ENCODE assay signal across 27 cellular contexts in genomic region chr21:41685511-41686149, GRCh38.
DNase-seq lines count a peak whose midpoint lies in the region; ATAC-seq and TF ChIP-seq lines count a peak whose summit lies in the region.
"Had no signal": no experiment of that assay in that cellular context is flagged by ENCODE, and none has a peak within 500 bp of the region (broad histone marks: within the 10 kb centered on the region; RNA-seq: fewer than 3 reads in every experiment).

No MANE protein-coding gene starts in this region.

- DNase-seq in H7 (peak; percentile 29), body of pancreas (no peak), mesendoderm (no peak), stomach (no peak), NCI-H1105 (lab: John Stamatoyannopoulos, UW) (no peak)
- no peak for DNase-seq in stimulated activated CD4-positive, alpha-beta T cell treated with anti-CD3 and anti-CD28 coated beads, Interleukin-12 subunit alpha, Interleukin-12 subunit beta, amount 100 ng/mL, for 4 hours
- DNase-seq: ACHN; activated CD4-positive, alpha-beta memory T cell treated with anti-CD3 and anti-CD28 coated beads for 36 hours; activated CD4-positive, CD25-positive, alpha-beta regulatory T cell treated with anti-CD3 and anti-CD28 coated beads, Interleukin-2, amount 50 U/mL, for 72 hours; activated naive CD4-positive, alpha-beta T cell treated with anti-CD3 and anti-CD28 coated beads for 36 hours; BE2C; brain microvascular endothelial cell; CD8-positive, alpha-beta memory T cell; dorsolateral prefrontal cortex; lower lobe of right lung; NCI-H1092 treated with DMSO at 0.1 percent for 48 hours; NCI-H187; ovary; Right ventricle myocardium superior; small intestine; stimulated activated CD4-positive, alpha-beta T cell treated with anti-CD3 and anti-CD28 coated beads, Interleukin-2, amount 100 ng/mL, for 24 hours had no signal

- no peak overlapping the region for H3K4me3 ChIP-seq in H7 (ENCODE audit: insufficient read depth, low read depth, low read length)
- H3K4me3 ChIP-seq in body of pancreas: no peak overlapping the region
- no peak overlapping the region for H3K4me3 ChIP-seq in mesendoderm (ENCODE audit: low read length)
- no peak overlapping the region for H3K4me3 ChIP-seq in stomach
- H3K4me3 ChIP-seq: dorsolateral prefrontal cortex, hepatocyte, K562, lower lobe of right lung, mucosa of descending colon, ovary had no signal

- peak overlapping the region; percentile 70 for H2AK5ac ChIP-seq in mesendoderm (ENCODE audit: low read length)

- TF ChIP-seq POLR2A in body of pancreas (IDR thresholded peaks at IDR 0.05): no peak
- TF ChIP-seq POLR2A in stomach (IDR thresholded peaks at IDR 0.05): no peak

- H3K27ac ChIP-seq in body of pancreas (peak overlapping the region; percentile 68 to 89 (median 76)), mesendoderm (ENCODE audit: low read depth, low read length) (no peak overlapping the region), stomach (peak overlapping the region; percentile 27 to 97 (median 66))
- H3K27ac ChIP-seq: brain microvascular endothelial cell, dorsolateral prefrontal cortex had no signal

- H3K18ac ChIP-seq in mesendoderm (ENCODE audit: low read length): no peak overlapping the region

- no peak overlapping the region for H3K4me2 ChIP-seq in mesendoderm (ENCODE audit: low read length)

- H2BK5ac ChIP-seq in mesendoderm (ENCODE audit: low read length): no peak overlapping the region

- H2BK15ac ChIP-seq in mesendoderm (replicated peaks; ENCODE audit: low read depth): no peak overlapping the region

- no peak overlapping the region for H4K5ac ChIP-seq in mesendoderm (ENCODE audit: low read length)

- ATAC-seq in body of pancreas: no peak
- no peak for ATAC-seq in GM21447 (IDR thresholded peaks at IDR 0.05; ENCODE audit: unreplicated experiment)
- no peak for ATAC-seq in HG03159 (IDR thresholded peaks at IDR 0.05; ENCODE audit: unreplicated experiment)
- ATAC-seq: HCT116, K562, lower lobe of right lung, mucosa of descending colon had no signal

- no peak overlapping the region for H3K56ac ChIP-seq in mesendoderm (ENCODE audit: low read length)

- H3K23ac ChIP-seq in mesendoderm (ENCODE audit: low read length): peak overlapping the region; percentile 30

- H4K8ac ChIP-seq in mesendoderm (ENCODE audit: low read depth, low read length): no peak overlapping the region

- H3K27me3 ChIP-seq in H7 (ENCODE audit: control insufficient read depth, insufficient read depth, low read length) (no peaks in the 10 kb centered on the region), body of pancreas (no peaks in the 10 kb centered on the region), mesendoderm (ENCODE audit: insufficient read depth, low read length, poor library complexity) (no peaks in the 10 kb centered on the region), stomach (peaks cover 0 to 10% (median 0%) of the 10 kb centered on the region in 3 donors)
- H3K27me3 ChIP-seq: BE2C, brain microvascular endothelial cell, hepatocyte, ovary had no signal

- H3K4me1 ChIP-seq in body of pancreas (peaks cover 51% of the 10 kb centered on the region), mesendoderm (ENCODE audit: control insufficient read depth, low read depth, low read length) (peaks cover 3% of the 10 kb centered on the region), stomach (peaks cover 11 to 48% (median 26%) of the 10 kb centered on the region in 4 donors)
- H3K4me1 ChIP-seq: BE2C had no signal

- H3K36me3 ChIP-seq in H7 (replicated peaks; ENCODE audit: control insufficient read depth, insufficient read depth, low read length): no peaks in the 10 kb centered on the region
- H3K36me3 ChIP-seq in body of pancreas (replicated peaks in 1 of 2; ENCODE audit: insufficient read depth in 1 of 2, low read depth in 2 of 2): no peaks in the 10 kb centered on the region
- no peaks in the 10 kb centered on the region for H3K36me3 ChIP-seq in mesendoderm (ENCODE audit: control insufficient read depth, insufficient read depth, low read length)
- H3K36me3 ChIP-seq in stomach: no peaks in the 10 kb centered on the region
- H3K36me3 ChIP-seq: BE2C, brain microvascular endothelial cell, lower lobe of right lung, ovary had no signal

- H3K9ac ChIP-seq in mesendoderm (ENCODE audit: low read length): no peak overlapping the region

- TF ChIP-seq EP300 in stomach (IDR thresholded peaks at IDR 0.05): no peak

- H3K9me3 ChIP-seq in body of pancreas (no peaks in the 10 kb centered on the region), stomach (no peaks in the 10 kb centered on the region)
- H3K9me3 ChIP-seq: BE2C, lower lobe of right lung, mucosa of descending colon, ovary had no signal

- H3K79me1 ChIP-seq in mesendoderm (ENCODE audit: low read length): no peaks in the 10 kb centered on the region

- no peak overlapping the region for H2BK120ac ChIP-seq in mesendoderm (ENCODE audit: low read depth, low read length)

- H3K79me2 ChIP-seq in mesendoderm (ENCODE audit: control insufficient read depth, insufficient read depth, low read length): no peaks in the 10 kb centered on the region
- H3K79me2 ChIP-seq: hepatocyte had no signal

- TF ChIP-seq CTCF in body of pancreas (IDR thresholded peaks at IDR 0.05) (no peak), stomach (IDR thresholded peaks at IDR 0.05) (no peak)

- no peak overlapping the region for H3K4ac ChIP-seq in mesendoderm (ENCODE audit: low read depth, low read length)

- WGBS in body of pancreas, 2 donors: 84 to 92% methylated on average over 3 to 7 of the region's 8 CpGs
- WGBS in mesendoderm (ENCODE audit: extremely low coverage, insufficient coverage, low lambda C conversion rate): no CpG with 5 or more reads among the region's 8 CpGs
- WGBS in stomach, 5 donors: 77 to 92% (median 86%) methylated on average over 4 to 8 of the region's 8 CpGs

- intact Hi-C loops in body of pancreas (cut with DNase I) (no loop called here), stomach (cut with DNase I; ENCODE audit: low total_unique reads) (no loop called here)
